In the genomic region with DNA sequence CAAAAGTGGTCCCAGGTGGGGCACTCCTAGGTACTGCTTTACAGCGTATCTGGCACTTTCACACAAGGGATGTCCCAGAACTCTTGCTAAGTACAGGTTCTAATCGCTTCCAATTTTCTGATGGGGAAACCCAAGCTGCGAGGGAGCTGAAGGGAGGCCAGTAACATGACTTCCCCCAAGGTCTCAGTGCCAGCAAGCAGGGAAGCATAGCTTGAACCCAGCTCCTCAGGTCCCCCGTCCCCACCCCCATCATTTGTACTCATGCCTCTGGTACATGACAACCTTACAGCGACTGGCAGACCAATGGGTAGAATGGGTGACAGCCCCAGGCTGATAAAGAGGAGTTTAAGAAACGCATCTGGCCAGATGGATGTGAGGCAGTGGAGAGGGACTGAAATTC, we compare ENCODE assay signal across 20 cellular contexts. TPM values are rescaled to one million over a fixed set of nuclear protein-coding genes. Genes with fewer than 3 reads are reported as not detected.
A peak's percentile ranks its signal among the peaks of the same experiment; 100 is the strongest.
DNase-seq lines count a peak whose midpoint lies in the region; FAIRE-seq and TF ChIP-seq lines count a peak whose summit lies in the region.
"Had no signal": no experiment of that assay in that cellular context is flagged by ENCODE, and none has a peak within 500 bp of the region (broad histone marks: within the 10 kb centered on the region; RNA-seq: fewer than 3 reads in every experiment).

No MANE protein-coding gene starts in this region.

- intact Hi-C loops in Calu3 (cut with micrococcal nuclease; ENCODE audit: unreplicated experiment): loop anchor here (10.0 kb wide), 1 partner anchor 93 kb away; a partner anchor contains a TSS

- no peak overlapping the region for H2BK15ac ChIP-seq in H1 (ENCODE audit: low read length)

- H2BK12ac ChIP-seq in H1 (ENCODE audit: low read depth, low read length): no peak overlapping the region

- CTCF ChIA-PET in activated naive CD4-positive, alpha-beta T cell treated with anti-CD3 and anti-CD28 coated beads, Interleukin-2, amount 10 ng/mL, durations not matched to agents 7 days and 5 days (lab: Charles Lee): no interaction called here
- CTCF ChIA-PET in H1 (lab: Charles Lee; ENCODE audit: partially characterized antibody) (interaction anchor here (1.1 to 10.1 kb wide), 5 partner anchors 8 to 93 kb away, joined by 3 to 111 read pairs (median 5); a partner anchor contains a TSS), Calu3 (lab: Charles Lee) (no interaction called here)

- WGBS in H1 (ENCODE audit: extremely low coverage in 1 of 2, insufficient coverage in 1 of 2, insufficient read length in 1 of 2, insufficient replicate concordance in 2 of 2, low coverage in 1 of 2, low lambda C conversion rate in 2 of 2, missing lambda C conversion rate in 1 of 2), 2 experiments: 75% methylated on average over 4 of the region's 6 CpGs; no CpG with 5 or more reads in 1 of the 2 experiments

- TF ChIP-seq CTCF in H1 (IDR thresholded peaks at IDR 0.05; ENCODE audit: control extremely low read depth in 1 of 3, insufficient read depth in 1 of 3, low read depth in 1 of 3, low read length in 3 of 3) (no peak), nephron progenitor cell (IDR thresholded peaks at IDR 0.05) (no peak), Calu3 (IDR thresholded peaks at IDR 0.05; ENCODE audit: unreplicated experiment) (no peak)

- H3K4ac ChIP-seq in H1 (replicated peaks; ENCODE audit: insufficient read length, low read depth, low read length): no peak overlapping the region

- no peak overlapping the region for H2AK5ac ChIP-seq in H1 (ENCODE audit: low read depth, low read length)

- H3K9me3 ChIP-seq in H1 (ENCODE audit: insufficient read depth in 2 of 2, low read depth in 1 of 2, low read length in 1 of 2): no peaks in the 10 kb centered on the region
- H3K9me3 ChIP-seq: HAP-1, Peyer's patch had no signal

- BruUV-seq in Calu3 (replicated peaks; lab: Mats Ljungman, UMichigan): no TSS peak

- H3K18ac ChIP-seq in H1 (ENCODE audit: extremely low read depth, low read length): no peak overlapping the region

- H3K27me3 ChIP-seq in H1 (replicated peaks in 1 of 4; ENCODE audit: control insufficient read depth in 3 of 4, extremely low read depth in 1 of 4, insufficient read depth in 3 of 4, low read length in 3 of 4): peaks cover 32 to 59% (median 54%) of the 10 kb centered on the region in 4 experiments

- TF ChIP-seq POLR2A in H1 (IDR thresholded peaks at IDR 0.05; ENCODE audit: control extremely low read depth in 1 of 2, low read depth in 2 of 2, low read length in 2 of 2): no peak

- peak overlapping the region in 1 of 4 experiments; percentile 89; a peak in 2 of 8 replicates for H3K4me3 ChIP-seq in H1 (ENCODE audit: extremely low read depth in 1 of 4, insufficient read depth in 2 of 4, low read depth in 3 of 4, low read length in 4 of 4)
- H3K4me3 ChIP-seq: HAP-1 had no signal

- peak overlapping the region; percentile 4; the same call in 1 of the 2 replicates for H4K8ac ChIP-seq in H1 (ENCODE audit: extremely low read depth, insufficient read depth, low read length)

- no peak overlapping the region for H3K14ac ChIP-seq in H1 (ENCODE audit: insufficient read length)

- H2BK5ac ChIP-seq in H1 (ENCODE audit: low read depth, low read length): no peak overlapping the region; the same call in 1 of the 2 replicates

- peaks cover 0 to 7% of the 10 kb centered on the region in 2 experiments for H4K20me1 ChIP-seq in H1 (replicated peaks in 1 of 2; ENCODE audit: control insufficient read depth in 1 of 2, insufficient read depth in 2 of 2, low read length in 2 of 2)

- H3K56ac ChIP-seq in H1 (replicated peaks; ENCODE audit: insufficient read length, low read depth, low read length): no peak overlapping the region

- H3K4me3 Mint-ChIP-seq in activated naive CD4-positive, alpha-beta T cell treated with anti-CD3 and anti-CD28 coated beads, Interleukin-2, amount 10 ng/mL, durations not matched to agents 7 days and 5 days: peak overlapping the region; percentile 7
- peak overlapping the region; percentile 68 for H3K4me3 Mint-ChIP-seq in nephron progenitor cell
- no peak overlapping the region for H3K4me3 Mint-ChIP-seq in Calu3 (ENCODE audit: low read depth, unreplicated experiment)
- H3K4me3 Mint-ChIP-seq: B cell, IgD-negative memory B cell had no signal

- no peaks in the 10 kb centered on the region for H3K36me3 Mint-ChIP-seq in activated naive CD4-positive, alpha-beta T cell treated with anti-CD3 and anti-CD28 coated beads, Interleukin-2, amount 10 ng/mL, durations not matched to agents 7 days and 5 days
- H3K36me3 Mint-ChIP-seq in nephron progenitor cell (ENCODE audit: low read depth): no peaks in the 10 kb centered on the region
- H3K36me3 Mint-ChIP-seq in Calu3 (ENCODE audit: insufficient read depth, unreplicated experiment): no peaks in the 10 kb centered on the region
- H3K36me3 Mint-ChIP-seq: IgD-negative memory B cell had no signal

- H2AFZ ChIP-seq in H1 (ENCODE audit: low read length): no peak overlapping the region

- TF ChIP-seq EP300 in H1 (IDR thresholded peaks at IDR 0.05; ENCODE audit: borderline replicate concordance in 1 of 2, low read depth in 2 of 2, low read length in 2 of 2): no peak

- H3K9ac ChIP-seq in H1 (replicated peaks in 1 of 4; ENCODE audit: extremely low read depth in 1 of 4, low read depth in 3 of 4, low read length in 3 of 4): no peak overlapping the region

- no peak overlapping the region for H2BK20ac ChIP-seq in H1 (ENCODE audit: low read length)

- peak overlapping the region; percentile 71 to 92 for H3K4me2 ChIP-seq in H1 (ENCODE audit: insufficient read depth in 1 of 2, low read depth in 2 of 2, low read length in 2 of 2)

- H3K27ac ChIP-seq in H1 (ENCODE audit: low read depth, low read length): no peak overlapping the region
- H3K27ac ChIP-seq: HL-60, Peyer's patch had no signal

- H2BK120ac ChIP-seq in H1 (replicated peaks; ENCODE audit: low read depth, low read length): no peak overlapping the region

- no peak overlapping the region for H3K23ac ChIP-seq in H1 (ENCODE audit: insufficient read length)

- peaks cover 4 to 10% (median 8%) of the 10 kb centered on the region in 4 experiments; a peak in 6 of 7 replicates for H3K4me1 ChIP-seq in H1 (replicated peaks in 1 of 4; ENCODE audit: control insufficient read depth in 3 of 4, insufficient read depth in 4 of 4, low read length in 3 of 4)

- no peak overlapping the region for H3K27ac Mint-ChIP-seq in activated naive CD4-positive, alpha-beta T cell treated with anti-CD3 and anti-CD28 coated beads, Interleukin-2, amount 10 ng/mL, durations not matched to agents 7 days and 5 days
- H3K27ac Mint-ChIP-seq in nephron progenitor cell: no peak overlapping the region
- no peak overlapping the region for H3K27ac Mint-ChIP-seq in Calu3 (ENCODE audit: unreplicated experiment)
- H3K27ac Mint-ChIP-seq: B cell, IgD-negative memory B cell had no signal

- H3K27me3 Mint-ChIP-seq in activated naive CD4-positive, alpha-beta T cell treated with anti-CD3 and anti-CD28 coated beads, Interleukin-2, amount 10 ng/mL, durations not matched to agents 7 days and 5 days: peaks cover 97% of the 10 kb centered on the region
- H3K27me3 Mint-ChIP-seq in nephron progenitor cell (ENCODE audit: low read depth, poor library complexity): peaks cover 74% of the 10 kb centered on the region
- H3K27me3 Mint-ChIP-seq in Calu3 (ENCODE audit: unreplicated experiment): peaks cover 77% of the 10 kb centered on the region

- H3K79me2 ChIP-seq in H1 (ENCODE audit: control insufficient read depth in 1 of 2, insufficient read depth in 2 of 2, low read length in 2 of 2): no peaks in the 10 kb centered on the region

- H3K79me1 ChIP-seq in H1 (ENCODE audit: low read depth, low read length): no peaks in the 10 kb centered on the region

- peaks cover 12% of the 10 kb centered on the region for H3K4me1 Mint-ChIP-seq in activated naive CD4-positive, alpha-beta T cell treated with anti-CD3 and anti-CD28 coated beads, Interleukin-2, amount 10 ng/mL, durations not matched to agents 7 days and 5 days
- H3K4me1 Mint-ChIP-seq in nephron progenitor cell: peaks cover 43% of the 10 kb centered on the region
- no peaks in the 10 kb centered on the region for H3K4me1 Mint-ChIP-seq in Calu3 (ENCODE audit: low read depth, unreplicated experiment)
- H3K4me1 Mint-ChIP-seq: B cell had no signal

- peaks cover 12% of the 10 kb centered on the region for H3K23me2 ChIP-seq in H1 (ENCODE audit: low read depth, low read length)

- POLR2A ChIA-PET in H1 (lab: Charles Lee; ENCODE audit: partially characterized antibody): interaction anchor here (0.6 to 1.9 kb wide), 4 partner anchors 13 to 89 kb away, joined by 3 to 6 read pairs (median 3); a partner anchor contains a TSS

- DNase-seq in activated naive CD4-positive, alpha-beta T cell treated with anti-CD3 and anti-CD28 coated beads, Interleukin-2, amount 10 ng/mL, durations not matched to agents 7 days and 5 days: no peak
- DNase-seq in activated naive CD4-positive, alpha-beta T cell treated with Interleukin-2 at 50 U/mL for 16 hours: no peak
- no peak for DNase-seq in H1 (ENCODE audit: low read depth in 1 of 2, low spot score in 2 of 2)
- no peak for DNase-seq in nephron progenitor cell
- no peak for DNase-seq in NCI-H2081 (lab: John Stamatoyannopoulos, UW)
- DNase-seq in Calu3: no peak
- DNase-seq in activated CD4-positive, alpha-beta T cell treated with anti-CD3 and anti-CD28 coated beads, Interleukin-2, amount 50 U/mL, for 4 hours: no peak
- DNase-seq in DMS79 treated with DMSO at 0.1 percent for 48 hours (lab: John Stamatoyannopoulos, UW): no peak
- DNase-seq: GDM1; Karpas-422; NCI-H446 treated with DMSO at 0.1 percent for 48 hours; NK-92 treated with Interleukin-12 subunit alpha and Interleukin-12 subunit beta, amount 100 ng/mL, for 24 hours; Peyer's patch had no signal

- TF ChIP-seq RAD21 in H1 (IDR thresholded peaks at IDR 0.05 in 1 of 2, conservative IDR thresholded peaks at IDR 0.05 in 1 of 2; ENCODE audit: low read depth in 2 of 2, low read length in 2 of 2): no peak

- H3K36me3 ChIP-seq in H1 (ENCODE audit: control insufficient read depth in 2 of 4, insufficient read depth in 4 of 4, low read length in 3 of 4): no peaks in the 10 kb centered on the region
- H3K36me3 ChIP-seq: HAP-1, Peyer's patch had no signal

- no peak for FAIRE-seq in H1 (lab: Jason Lieb, UNC)
- FAIRE-seq: HTR-8/SVneo had no signal

- H4K5ac ChIP-seq in H1 (ENCODE audit: insufficient read length, low read depth, low read length): no peak overlapping the region

- no peak overlapping the region for H4K91ac ChIP-seq in H1 (replicated peaks; ENCODE audit: insufficient read length, low read length)

- no peaks in the 10 kb centered on the region for H3K9me3 Mint-ChIP-seq in activated naive CD4-positive, alpha-beta T cell treated with anti-CD3 and anti-CD28 coated beads, Interleukin-2, amount 10 ng/mL, durations not matched to agents 7 days and 5 days
- H3K9me3 Mint-ChIP-seq in nephron progenitor cell (no peaks in the 10 kb centered on the region), Calu3 (ENCODE audit: low read depth, unreplicated experiment) (no peaks in the 10 kb centered on the region)
- H3K9me3 Mint-ChIP-seq: IgD-negative memory B cell had no signal

RNA-seq across cellular contexts. Expression of a gene that starts 0.7 kb away (rescaled TPM):
- total RNA-seq in H1 (2021; fragmentation: NEBNext Ultra II Directional; extraction: Animal tissue kit (Norgen Biotek cat#: 25700)): 2.6 and 3.7 TPM in 2 replicates
- polyA plus RNA-seq in H1 (2011; rRNA removed): 4.9 and 7.1 TPM in 2 replicates
- 4.3 TPM for polyA plus RNA-seq in H1 (2011; cell fraction: cytosol; rRNA removed)
- 30.9 TPM for polyA plus RNA-seq in H1 (2011; cell fraction: nucleus; rRNA removed)
- polyA plus RNA-seq in H1 (2012, experiment 1 of 2): 3.7 to 4.4 TPM (median 4.0 TPM) in 4 replicates
- polyA plus RNA-seq in H1 (2012, experiment 2 of 2): 1.0 TPM
- 1.2 TPM for polyA plus RNA-seq in H1 (2013, experiment 1 of 2)
- polyA plus RNA-seq in H1 (2013, experiment 2 of 2): 1.2 TPM
- polyA minus RNA-seq in H1 (2011; rRNA and poly(A)+ RNA removed): 10.8 and 11.7 TPM in 2 replicates
- polyA minus RNA-seq in H1 (2011; cell fraction: cytosol; rRNA and poly(A)+ RNA removed): 2.1 TPM
- 20.1 TPM for polyA minus RNA-seq in H1 (2011; cell fraction: nucleus; rRNA and poly(A)+ RNA removed)
- 0.76 and 1.0 TPM in 2 replicates for total RNA-seq in Calu3 (2022)
- total RNA-seq: Daoy, MCF 10A had no signal
- polyA plus RNA-seq: IgD-negative memory B cell had no signal
